In genomic region chr5:113487411-113487778, GRCh38 we compare ENCODE assay signal across 8 cellular contexts. TPM values are rescaled to one million over a fixed set of nuclear protein-coding genes. Genes with fewer than 3 reads are reported as not detected.
DNase-seq lines count a peak whose midpoint lies in the region; ATAC-seq and TF ChIP-seq lines count a peak whose summit lies in the region.

No MANE protein-coding gene starts in this region.

- H3K36me3 ChIP-seq in heart right ventricle (no peaks in the 10 kb centered on the region), psoas muscle (ENCODE audit: insufficient read depth in 1 of 2, low read depth in 1 of 2) (no peaks in the 10 kb centered on the region)

- CTCF ChIA-PET in activated B cell treated with CpG ODN at 0.5 μM for 24 hours (lab: Charles Lee) = no interaction called here

- peaks cover 5% of the 10 kb centered on the region for H3K36me3 Mint-ChIP-seq in activated B cell treated with CpG ODN at 0.5 μM for 24 hours (ENCODE audit: low read depth)

- WGBS in heart right ventricle, 2 donors = 4 to 5% methylated on average over 18 of the region's 18 CpGs
- WGBS in psoas muscle, 3 donors = 2 to 4% (median 3%) methylated on average over 18 of the region's 18 CpGs

- peak; percentile 9 for DNase-seq in SIG-M5 treated with dmso at 0.1 percent for 504 hours (lab: John Stamatoyannopoulos, UW; ENCODE audit: unreplicated experiment)
- DNase-seq in SIG-M5 (lab: John Stamatoyannopoulos, UW) = no peak
- no peak for DNase-seq in activated B cell treated with CpG ODN at 0.5 μM for 24 hours
- no peak for DNase-seq in heart right ventricle
- DNase-seq in psoas muscle = no peak
- no peak for DNase-seq in T-helper 9 cell

- H3K27ac ChIP-seq in heart right ventricle = peak overlapping the region in 1 of 10 donors; percentile 46
- H3K27ac ChIP-seq in psoas muscle = no peak overlapping the region

- ATAC-seq in activated B cell treated with CpG ODN at 0.5 μM for 24 hours (ENCODE audit: low read depth) (no peak), heart right ventricle (peak in 5 of 8 donors; percentile 11 to 29 (median 24)), psoas muscle (peak in 1 of 4 donors; percentile 26), HG02610 (IDR thresholded peaks at IDR 0.05; ENCODE audit: unreplicated experiment) (no peak), GM18511 (IDR thresholded peaks at IDR 0.05; ENCODE audit: unreplicated experiment) (no peak)

- TF ChIP-seq CTCF in activated B cell treated with CpG ODN at 0.5 μM for 24 hours (IDR thresholded peaks at IDR 0.05) = no peak
- no peak for TF ChIP-seq CTCF in heart right ventricle (IDR thresholded peaks at IDR 0.05)
- TF ChIP-seq CTCF in psoas muscle (IDR thresholded peaks at IDR 0.05) = no peak

- H3K9me3 ChIP-seq in heart right ventricle (peaks cover 0 to 18% (median 5%) of the 10 kb centered on the region in 11 donors), psoas muscle (no peaks in the 10 kb centered on the region)

- peak overlapping the region; percentile 73 for H3K4me3 Mint-ChIP-seq in activated B cell treated with CpG ODN at 0.5 μM for 24 hours

- H3K9me3 Mint-ChIP-seq in activated B cell treated with CpG ODN at 0.5 μM for 24 hours = peaks cover 21% of the 10 kb centered on the region

- intact Hi-C loops in activated B cell treated with CpG ODN at 0.5 μM for 24 hours (cut with micrococcal nuclease) = no loop called here
- intact Hi-C loops in heart right ventricle (cut with DNase I) = no loop called here
- intact Hi-C loops in psoas muscle (cut with DNase I) = no loop called here

- H3K27ac Mint-ChIP-seq in activated B cell treated with CpG ODN at 0.5 μM for 24 hours = no peak overlapping the region

- POLR2A ChIA-PET in activated B cell treated with CpG ODN at 0.5 μM for 24 hours (lab: Charles Lee) = no interaction called here

- peaks cover 66% of the 10 kb centered on the region for H3K27me3 Mint-ChIP-seq in activated B cell treated with CpG ODN at 0.5 μM for 24 hours

- H3K4me1 Mint-ChIP-seq in activated B cell treated with CpG ODN at 0.5 μM for 24 hours = peaks cover 17% of the 10 kb centered on the region

- H3K27me3 ChIP-seq in heart right ventricle (peaks cover 0 to 97% (median 25%) of the 10 kb centered on the region in 7 donors), psoas muscle (ENCODE audit: insufficient read depth in 3 of 3, low read length in 2 of 3) (peaks cover 0 to 65% (median 10%) of the 10 kb centered on the region in 3 donors)

- peak overlapping the region; percentile 40 to 75 (median 64) for H3K4me3 ChIP-seq in heart right ventricle
- peak overlapping the region; percentile 71 for H3K4me3 ChIP-seq in psoas muscle

- H3K4me1 ChIP-seq in heart right ventricle (peaks cover 0 to 27% (median 13%) of the 10 kb centered on the region in 9 donors), psoas muscle (peaks cover 5% of the 10 kb centered on the region)

RNA-seq across cellular contexts. Expression of gene MCC, which starts 0.9 kb away (rescaled TPM):
- total RNA-seq in activated B cell treated with CpG ODN at 0.5 μM for 24 hours = 0.22 and 0.32 TPM in 2 replicates
- total RNA-seq in heart right ventricle = 10 to 100 TPM; 19.3 to 34.1 (median 26.6) TPM
- 1 to 10 TPM; 4.2 to 8.0 TPM for polyA plus RNA-seq in heart right ventricle
- 10 to 100 TPM in 2 of 4 donors, 1 to 10 TPM in 2; 4.4 to 13.8 (median 9.4) TPM for total RNA-seq in psoas muscle
- 1 to 10 TPM; 1.4 to 3.2 (median 2.8) TPM for polyA plus RNA-seq in psoas muscle

RNA-seq across cellular contexts. Expression of gene YTHDC2, which starts 26.1 kb away (rescaled TPM):
- total RNA-seq in activated B cell treated with CpG ODN at 0.5 μM for 24 hours (41.7 and 44.8 TPM in 2 replicates), heart right ventricle (10 to 100 TPM; 10.6 to 20.9 (median 14.0) TPM), psoas muscle (10 to 100 TPM; 11.0 to 19.1 (median 16.2) TPM)
- polyA plus RNA-seq in heart right ventricle (10 to 100 TPM in 1 of 2 donors, 1 to 10 TPM in 1; 4.9 to 12.7 TPM), psoas muscle (1 to 10 TPM; 3.9 to 6.5 (median 4.4) TPM)

RNA-seq across cellular contexts. Expression of gene TSSK1B, which starts 52.6 kb away (rescaled TPM):
- total RNA-seq in activated B cell treated with CpG ODN at 0.5 μM for 24 hours (not detected in 2 replicates), heart right ventricle (under 1 TPM in 1 of 10 donors, not detected in 9; 0.11 TPM), psoas muscle (not detected)
- polyA plus RNA-seq in heart right ventricle (not detected), psoas muscle (not detected)

Comparison
In these comparisons a context has a peak if more than half of its experiments do, and no peak if none do; other contexts are left out.
1. ATAC-seq: peak in heart right ventricle (5 of 8); none in activated B cell treated with CpG ODN at 0.5 μM for 24 hours (single experiment), HG02610 (single experiment) and GM18511 (single experiment).